ENCODE assay signal across 21 cellular contexts in the genomic region with DNA sequence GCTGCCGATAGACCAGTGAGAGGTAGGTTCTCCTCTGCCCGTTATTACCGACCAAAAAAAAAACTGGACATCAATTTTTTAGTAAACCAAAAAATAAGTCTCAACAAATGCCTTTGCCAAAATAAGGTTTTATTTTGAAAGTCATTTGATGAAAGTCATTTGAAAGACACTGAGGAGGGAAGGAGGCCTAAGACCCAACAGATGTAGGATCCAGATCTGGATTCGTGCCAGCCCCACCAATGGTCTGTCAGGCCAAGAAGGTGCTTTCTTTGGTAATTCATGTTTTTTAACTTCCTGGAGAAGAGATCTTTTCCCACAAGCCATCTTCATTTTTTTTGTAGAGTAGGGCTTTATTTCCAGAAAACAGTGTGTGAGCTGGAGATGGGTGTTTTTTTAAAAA.
"Had no signal": no experiment of that assay in that cellular context is flagged by ENCODE, and none has a peak within 500 bp of the region (broad histone marks: within the 10 kb centered on the region; RNA-seq: fewer than 3 reads in every experiment).

No MANE protein-coding gene starts in this region.

- ATAC-seq: activated CD4-positive, CD25-positive, alpha-beta regulatory T cell treated with anti-CD3 and anti-CD28 coated beads, Interleukin-2, amount 50 U/mL, for 24 hours; activated T-cell treated with anti-CD3 and anti-CD28 coated beads, Interleukin-2, amount 50 U/mL, for 4 hours; gastroesophageal sphincter; left colon; naive thymus-derived CD4-positive, alpha-beta T cell had no signal

- H3K9me3 Mint-ChIP-seq: activated naive CD8-positive, alpha-beta T cell treated with anti-CD3 and anti-CD28 coated beads for 36 hours; activated T-cell treated with anti-CD3 and anti-CD28 coated beads, Interleukin-2, amount 50 U/mL, for 4 hours; central memory CD8-positive, alpha-beta T cell; naive thymus-derived CD4-positive, alpha-beta T cell; neural crest cell had no signal

- DNase-seq: activated CD4-positive, alpha-beta T cell treated with anti-CD3 and anti-CD28 coated beads, Interleukin-2, amount 50 U/mL, for 1 hour; activated CD8-positive, alpha-beta memory T cell treated with anti-CD3 and anti-CD28 coated beads for 24 hours; activated CD8-positive, alpha-beta memory T cell treated with anti-CD3 and anti-CD28 coated beads, Interleukin-2, amount 50 U/mL, for 4 hours; activated naive CD4-positive, alpha-beta T cell treated with Interleukin-2 at 50 U/mL for 16 hours; activated naive CD8-positive, alpha-beta T cell treated with anti-CD3 and anti-CD28 coated beads for 36 hours; activated T-cell treated with anti-CD3 and anti-CD28 coated beads, Interleukin-2, amount 50 U/mL, for 4 hours; amniotic stem cell; effector memory CD4-positive, alpha-beta T cell; esophagus squamous epithelium; left colon; naive thymus-derived CD4-positive, alpha-beta T cell; spleen; stimulated activated CD4-positive, alpha-beta T cell treated with anti-CD3 and anti-CD28 coated beads, Interleukin-4, amount 100 ng/mL, for 1 hour; stimulated activated naive CD4-positive, alpha-beta T cell treated with Interleukin-2 at 50 U/mL for 16 hours; T-helper 1 cell; T-helper 9 cell; thyroid gland had no signal

- H3K27ac Mint-ChIP-seq: activated naive CD8-positive, alpha-beta T cell treated with anti-CD3 and anti-CD28 coated beads for 36 hours had no signal

- H3K4me3 Mint-ChIP-seq: activated naive CD8-positive, alpha-beta T cell treated with anti-CD3 and anti-CD28 coated beads for 36 hours; activated T-cell treated with anti-CD3 and anti-CD28 coated beads, Interleukin-2, amount 50 U/mL, for 4 hours; central memory CD8-positive, alpha-beta T cell; naive thymus-derived CD4-positive, alpha-beta T cell; neural crest cell had no signal

- H3K4me1 Mint-ChIP-seq: activated naive CD8-positive, alpha-beta T cell treated with anti-CD3 and anti-CD28 coated beads for 36 hours; neural crest cell had no signal

- H3K27me3 Mint-ChIP-seq: activated naive CD8-positive, alpha-beta T cell treated with anti-CD3 and anti-CD28 coated beads for 36 hours; central memory CD8-positive, alpha-beta T cell; naive thymus-derived CD4-positive, alpha-beta T cell had no signal
